In the genomic region with DNA sequence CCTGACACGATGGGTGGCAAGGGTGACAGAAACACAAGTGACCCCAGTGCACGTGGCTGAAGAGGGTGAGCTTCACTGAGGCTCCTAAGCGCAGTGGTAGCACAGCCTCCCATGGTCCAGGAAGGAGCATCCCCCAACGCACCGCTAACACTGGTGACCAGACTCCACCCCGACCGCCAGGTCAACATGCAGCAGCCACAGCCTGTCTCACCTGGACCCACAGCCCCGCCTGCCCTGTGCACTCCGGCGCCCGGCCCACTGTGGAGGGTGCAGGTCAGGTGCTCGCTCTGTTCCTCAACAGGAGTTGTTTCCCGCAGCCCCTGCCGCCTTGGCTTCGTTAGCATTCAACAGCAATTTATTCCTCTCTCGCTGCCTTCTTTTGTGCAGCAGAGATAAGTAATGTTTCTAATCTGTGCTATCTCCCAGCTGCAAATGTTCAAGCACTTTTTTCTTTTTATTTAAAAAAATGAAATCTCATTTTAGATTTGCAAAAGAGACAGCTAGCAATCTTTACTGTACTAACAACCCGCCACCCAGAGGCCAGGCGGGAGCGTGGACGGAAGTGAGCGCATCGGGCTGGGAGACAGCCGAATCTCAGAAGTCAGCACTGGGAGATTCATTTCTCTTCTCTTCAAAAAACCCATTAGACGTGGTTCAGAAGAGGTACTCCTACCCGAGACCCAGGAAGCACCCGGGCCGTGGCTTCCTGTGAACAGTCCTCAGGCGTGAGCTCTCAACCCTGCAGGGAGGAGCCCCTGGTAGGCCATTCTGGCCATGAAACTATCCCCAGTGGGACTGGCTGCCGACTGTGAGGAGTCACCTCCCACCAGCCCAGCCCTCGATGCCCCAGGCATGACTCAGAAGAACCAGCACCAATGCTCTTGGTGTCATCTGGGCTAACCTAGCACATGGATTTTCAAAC, we compare ENCODE assay signal across 9 cellular contexts.
A peak's percentile ranks its signal among the peaks of the same experiment; 100 is the strongest.
DNase-seq lines count a peak whose midpoint lies in the region; ATAC-seq and TF ChIP-seq lines count a peak whose summit lies in the region.
"Had no signal": no experiment of that assay in that cellular context is flagged by ENCODE, and none has a peak within 500 bp of the region (broad histone marks: within the 10 kb centered on the region; RNA-seq: fewer than 3 reads in every experiment).

No MANE protein-coding gene starts in this region.

- no peaks in the 10 kb centered on the region for H3K27me3 ChIP-seq in CD4-positive, CD25-positive, alpha-beta regulatory T cell (ENCODE audit: control insufficient read depth, insufficient read depth, low read length)
- H3K27me3 ChIP-seq: dorsolateral prefrontal cortex had no signal

- H3K9me3 Mint-ChIP-seq in CD4-positive, CD25-positive, alpha-beta regulatory T cell: peaks cover 0 to 1% (median 0%) of the 10 kb centered on the region in 7 donors

- ATAC-seq in CD4-positive, CD25-positive, alpha-beta regulatory T cell (ENCODE audit: low read depth in 2 of 2): peak; percentile 60 to 69
- ATAC-seq in GM19467 (IDR thresholded peaks at IDR 0.05; ENCODE audit: unreplicated experiment): no peak

- H3K27me3 Mint-ChIP-seq in CD4-positive, CD25-positive, alpha-beta regulatory T cell: no peaks in the 10 kb centered on the region

- H3K36me3 ChIP-seq in CD4-positive, CD25-positive, alpha-beta regulatory T cell (ENCODE audit: control insufficient read depth, insufficient read depth, low read length): no peaks in the 10 kb centered on the region
- H3K36me3 ChIP-seq in HEK293 (ENCODE audit: control insufficient read depth in 2 of 2, insufficient read depth in 1 of 2, low read length in 2 of 2): no peaks in the 10 kb centered on the region

- TF ChIP-seq CTCF in HEK293 (tag by site-specific recombination; IDR thresholded peaks at IDR 0.05): no peak

- H3K36me3 Mint-ChIP-seq in CD4-positive, CD25-positive, alpha-beta regulatory T cell: peaks cover 11% of the 10 kb centered on the region

- H3K27ac ChIP-seq in CD4-positive, CD25-positive, alpha-beta regulatory T cell (ENCODE audit: insufficient read depth, low read length, poor library complexity, severe bottlenecking): peak overlapping the region; percentile 49
- no peak overlapping the region for H3K27ac ChIP-seq in HEK293 (ENCODE audit: extremely low read depth, low read depth, low read length)

- peak overlapping the region in 2 of 4 donors; percentile 41 to 48 for H3K4me3 Mint-ChIP-seq in CD4-positive, CD25-positive, alpha-beta regulatory T cell

- no peaks in the 10 kb centered on the region for H3K9me3 ChIP-seq in CD4-positive, CD25-positive, alpha-beta regulatory T cell (ENCODE audit: control insufficient read depth in 2 of 2, low read length in 2 of 2)
- no peaks in the 10 kb centered on the region for H3K9me3 ChIP-seq in HEK293 (ENCODE audit: control insufficient read depth, insufficient read depth, low read depth, low read length)

- POLR2A ChIA-PET in HEK293 (lab: Yijun Ruan, JAX): no interaction called here

- H3K4me1 Mint-ChIP-seq in CD4-positive, CD25-positive, alpha-beta regulatory T cell: peaks cover 12 to 56% (median 21%) of the 10 kb centered on the region in 4 donors

- H3K4me1 ChIP-seq in CD4-positive, CD25-positive, alpha-beta regulatory T cell (ENCODE audit: control insufficient read depth, insufficient read depth, low read length, poor library complexity, severe bottlenecking): peaks cover 27% of the 10 kb centered on the region
- H3K4me1 ChIP-seq in HEK293 (ENCODE audit: control insufficient read depth, insufficient read depth, low read length): no peaks in the 10 kb centered on the region

- DNase-seq in CD4-positive, CD25-positive, alpha-beta regulatory T cell: peak in 2 of 3 donors; percentile 40 to 65
- peak; percentile 22 to 27 for DNase-seq in activated CD4-positive, alpha-beta T cell treated with anti-CD3 and anti-CD28 coated beads, Interleukin-2, amount 50 U/mL, for 4 hours
- DNase-seq in iris pigment epithelial cell (ENCODE audit: low read depth) (peak; percentile 40), dermis blood vessel endothelial cell (no peak), NCI-H526 treated with DMSO at 0.1 percent for 48 hours (lab: John Stamatoyannopoulos, UW) (no peak)
- DNase-seq in activated effector memory CD4-positive, alpha-beta T cell treated with Interleukin-2 at 50 U/mL for 16 hours: no peak

- peak overlapping the region; percentile 79 to 87 (median 79) for H3K27ac Mint-ChIP-seq in CD4-positive, CD25-positive, alpha-beta regulatory T cell

- CTCF ChIA-PET in HEK293 (lab: Yijun Ruan, JAX): no interaction called here

- no peak overlapping the region for H3K4me3 ChIP-seq in CD4-positive, CD25-positive, alpha-beta regulatory T cell (ENCODE audit: low read depth, low read length)
- no peak overlapping the region for H3K4me3 ChIP-seq in HEK293 (ENCODE audit: low read depth, low read length)
- H3K4me3 ChIP-seq: dorsolateral prefrontal cortex had no signal

TF ChIP-seq in HEK293, 187 proteins besides CTCF, POLR2A, EP300 and RAD21:
- TF ChIP-seq ZNF404 (tag by site-specific recombination; IDR thresholded peaks at IDR 0.05) (no peak), ZNF146 (tag by site-specific recombination; IDR thresholded peaks at IDR 0.05) (no peak), WT1 (tag by site-specific recombination; IDR thresholded peaks at IDR 0.05) (no peak), ZBTB17 (tag by site-specific recombination; IDR thresholded peaks at IDR 0.05) (no peak), ZIC2 (tag by site-specific recombination; IDR thresholded peaks at IDR 0.05) (peak; percentile 77), ZNF692 (tag by site-specific recombination; IDR thresholded peaks at IDR 0.05) (no peak)
- TF ChIP-seq, protein P1, sequence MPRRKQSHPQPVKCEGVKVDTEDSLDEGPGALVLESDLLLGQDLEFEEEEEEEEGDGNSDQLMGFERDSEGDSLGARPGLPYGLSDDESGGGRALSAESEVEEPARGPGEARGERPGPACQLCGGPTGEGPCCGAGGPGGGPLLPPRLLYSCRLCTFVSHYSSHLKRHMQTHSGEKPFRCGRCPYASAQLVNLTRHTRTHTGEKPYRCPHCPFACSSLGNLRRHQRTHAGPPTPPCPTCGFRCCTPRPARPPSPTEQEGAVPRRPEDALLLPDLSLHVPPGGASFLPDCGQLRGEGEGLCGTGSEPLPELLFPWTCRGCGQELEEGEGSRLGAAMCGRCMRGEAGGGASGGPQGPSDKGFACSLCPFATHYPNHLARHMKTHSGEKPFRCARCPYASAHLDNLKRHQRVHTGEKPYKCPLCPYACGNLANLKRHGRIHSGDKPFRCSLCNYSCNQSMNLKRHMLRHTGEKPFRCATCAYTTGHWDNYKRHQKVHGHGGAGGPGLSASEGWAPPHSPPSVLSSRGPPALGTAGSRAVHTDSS (tag by site-specific recombination; IDR thresholded peaks at IDR 0.05): no peak

Comparison
In these comparisons a context has a peak if more than half of its experiments do, and no peak if none do; other contexts are left out.
1. DNase-seq: peak in CD4-positive, CD25-positive, alpha-beta regulatory T cell (2 of 3), activated CD4-positive, alpha-beta T cell treated with anti-CD3 and anti-CD28 coated beads, Interleukin-2, amount 50 U/mL, for 4 hours (2 of 2) and iris pigment epithelial cell (single experiment); none in dermis blood vessel endothelial cell (single experiment), activated effector memory CD4-positive, alpha-beta T cell treated with Interleukin-2 at 50 U/mL for 16 hours (single experiment) and NCI-H526 treated with DMSO at 0.1 percent for 48 hours (single experiment).